ENCODE assay signal across 8 cellular contexts in genomic region chr1:23634518-23634839, GRCh38. TPM values are rescaled to one million over a fixed set of nuclear protein-coding genes. Genes with fewer than 3 reads are reported as not detected.
DNase-seq lines count a peak whose midpoint lies in the region; ATAC-seq and TF ChIP-seq lines count a peak whose summit lies in the region.

No MANE protein-coding gene starts in this region.

- no peak for TF ChIP-seq POLR2A in testis (IDR thresholded peaks at IDR 0.05)

- no peaks in the 10 kb centered on the region for H3K36me3 ChIP-seq in WERI-Rb-1
- no peaks in the 10 kb centered on the region for H3K36me3 ChIP-seq in testis (ENCODE audit: low read depth, missing control alignments)
- no peaks in the 10 kb centered on the region for H3K36me3 ChIP-seq in A673 (ENCODE audit: insufficient read depth, low read length, poor library complexity, severe bottlenecking)

- H3K4me3 ChIP-seq in WERI-Rb-1 (ENCODE audit: low read depth, low read length): no peak overlapping the region
- H3K4me3 ChIP-seq in testis: no peak overlapping the region
- H3K4me3 ChIP-seq in A673 (ENCODE audit: low read depth, low read length, poor library complexity, severe bottlenecking): no peak overlapping the region

- H3K27ac Mint-ChIP-seq in activated CD8-positive, alpha-beta memory T cell treated with anti-CD3 and anti-CD28 coated beads, Interleukin-2, amount 10 ng/mL, durations not matched to agents 7 days and 5 days: peak overlapping the region; percentile 54

- no peaks in the 10 kb centered on the region for H3K27me3 Mint-ChIP-seq in activated CD8-positive, alpha-beta memory T cell treated with anti-CD3 and anti-CD28 coated beads, Interleukin-2, amount 10 ng/mL, durations not matched to agents 7 days and 5 days

- no peaks in the 10 kb centered on the region for H3K36me3 Mint-ChIP-seq in activated CD8-positive, alpha-beta memory T cell treated with anti-CD3 and anti-CD28 coated beads, Interleukin-2, amount 10 ng/mL, durations not matched to agents 7 days and 5 days

- H3K9me3 Mint-ChIP-seq in activated CD8-positive, alpha-beta memory T cell treated with anti-CD3 and anti-CD28 coated beads, Interleukin-2, amount 10 ng/mL, durations not matched to agents 7 days and 5 days (ENCODE audit: low read depth): no peaks in the 10 kb centered on the region

- H3K4me1 Mint-ChIP-seq in activated CD8-positive, alpha-beta memory T cell treated with anti-CD3 and anti-CD28 coated beads, Interleukin-2, amount 10 ng/mL, durations not matched to agents 7 days and 5 days: peaks cover 19% of the 10 kb centered on the region

- POLR2A ChIA-PET in A673 (lab: Charles Lee; ENCODE audit: low non-redundant PET): no interaction called here

- H3K27ac ChIP-seq in WERI-Rb-1 (peak overlapping the region; percentile 32), layer of hippocampus (ENCODE audit: low read depth, low read length) (peak overlapping the region; percentile 62), substantia nigra (ENCODE audit: low read depth, low read length, poor library complexity, severe bottlenecking) (peak overlapping the region; percentile 0), testis (no peak overlapping the region), A673 (ENCODE audit: low read depth, low read length, poor library complexity, severe bottlenecking) (no peak overlapping the region)

- H3K27me3 ChIP-seq in WERI-Rb-1 (ENCODE audit: insufficient read depth, low read depth, severe bottlenecking) (no peaks in the 10 kb centered on the region), layer of hippocampus (ENCODE audit: control insufficient read depth, insufficient read depth, low read length) (no peaks in the 10 kb centered on the region), testis (no peaks in the 10 kb centered on the region), A673 (replicated peaks; ENCODE audit: insufficient read depth, low read depth, low read length, poor library complexity) (no peaks in the 10 kb centered on the region)

- intact Hi-C loops in testis (cut with DNase I; ENCODE audit: low total_unique reads) (no loop called here), A673 (cut with micrococcal nuclease; ENCODE audit: unreplicated experiment) (loop anchor here (10.0 kb wide), 1 partner anchor 660 kb away; the partner anchor contains the start of gene LACTBL1)

- TF ChIP-seq CTCF in WERI-Rb-1 (IDR thresholded peaks at IDR 0.05; ENCODE audit: low read depth, low read length) (no peak), testis (IDR thresholded peaks at IDR 0.05) (no peak), A673 (conservative IDR thresholded peaks at IDR 0.05; ENCODE audit: low read depth, low read length) (no peak)

- H3K9me3 ChIP-seq in WERI-Rb-1 (ENCODE audit: severe bottlenecking): no peaks in the 10 kb centered on the region
- no peaks in the 10 kb centered on the region for H3K9me3 ChIP-seq in testis
- no peaks in the 10 kb centered on the region for H3K9me3 ChIP-seq in A673 (ENCODE audit: low read depth, low read length, poor library complexity, severe bottlenecking)

- peak overlapping the region; percentile 48 for H3K4me3 Mint-ChIP-seq in activated CD8-positive, alpha-beta memory T cell treated with anti-CD3 and anti-CD28 coated beads, Interleukin-2, amount 10 ng/mL, durations not matched to agents 7 days and 5 days

- no TSS peak for BruUV-seq in A673 (replicated peaks; lab: Mats Ljungman, UMichigan)

- DNase-seq in activated CD8-positive, alpha-beta memory T cell treated with anti-CD3 and anti-CD28 coated beads, Interleukin-2, amount 10 ng/mL, durations not matched to agents 7 days and 5 days: no peak
- DNase-seq in activated CD8-positive, alpha-beta memory T cell treated with anti-CD3 and anti-CD28 coated beads, Interleukin-2, amount 50 U/mL, for 48 hours: no peak
- DNase-seq in WERI-Rb-1 (no peak), substantia nigra (lab: John Stamatoyannopoulos, UW) (peak in 1 of 49 donors; percentile 23), testis (no peak), A673 (ENCODE audit: low spot score) (no peak), iPS-NIHi11 (ENCODE audit: low spot score) (no peak)

- CTCF ChIA-PET in activated CD8-positive, alpha-beta memory T cell treated with anti-CD3 and anti-CD28 coated beads, Interleukin-2, amount 10 ng/mL, durations not matched to agents 7 days and 5 days (lab: Charles Lee): interaction anchor here (0.9 to 14.8 kb wide), 31 partner anchors 9 to 267 kb away, joined by 3 to 753 read pairs (median 6); partner anchors contain the start of genes E2F2, ID3 and RPL11
- CTCF ChIA-PET in A673 (lab: Charles Lee): interaction anchor here (0.5 to 1.6 kb wide), 9 partner anchors 12 to 272 kb away, joined by 3 to 16 read pairs (median 5); no protein-coding TSS in a partner anchor

- no peak for ATAC-seq in activated CD8-positive, alpha-beta memory T cell treated with anti-CD3 and anti-CD28 coated beads, Interleukin-2, amount 10 ng/mL, durations not matched to agents 7 days and 5 days

- H3K4me1 ChIP-seq in testis (peaks cover 15% of the 10 kb centered on the region), A673 (ENCODE audit: insufficient read depth, low read length, poor library complexity, severe bottlenecking) (peaks cover 21% of the 10 kb centered on the region)

- 70 to 72% methylated on average over 2 of the region's 2 CpGs for WGBS in testis, 2 donors

RNA-seq across cellular contexts. Expression of gene RPL11, which starts 57.1 kb away (rescaled TPM):
- 1,000 to 10,000 TPM in 1 of 2 experiments, 100 to 1,000 TPM in 1; 844 to 1,001 TPM for total RNA-seq in activated CD8-positive, alpha-beta memory T cell treated with anti-CD3 and anti-CD28 coated beads, Interleukin-2, amount 10 ng/mL, durations not matched to agents 7 days and 5 days
- 100 to 1,000 TPM; 308 to 532 TPM for total RNA-seq in testis
- 1,029 TPM for polyA plus RNA-seq in testis (ENCODE audit: insufficient read depth, low read depth, low replicate concordance)
- total RNA-seq in A673 (2021): 1,180 and 1,206 TPM in 2 replicates

Comparison
In these comparisons a context has a peak if more than half of its experiments do, and no peak if none do; other contexts are left out.
1. H3K27ac ChIP-seq: peak in WERI-Rb-1 (single experiment), layer of hippocampus (single experiment) and substantia nigra (single experiment); none in testis (0 of 2) and A673 (single experiment).